16 cellular contexts compared by ENCODE assay signal in the genomic region with DNA sequence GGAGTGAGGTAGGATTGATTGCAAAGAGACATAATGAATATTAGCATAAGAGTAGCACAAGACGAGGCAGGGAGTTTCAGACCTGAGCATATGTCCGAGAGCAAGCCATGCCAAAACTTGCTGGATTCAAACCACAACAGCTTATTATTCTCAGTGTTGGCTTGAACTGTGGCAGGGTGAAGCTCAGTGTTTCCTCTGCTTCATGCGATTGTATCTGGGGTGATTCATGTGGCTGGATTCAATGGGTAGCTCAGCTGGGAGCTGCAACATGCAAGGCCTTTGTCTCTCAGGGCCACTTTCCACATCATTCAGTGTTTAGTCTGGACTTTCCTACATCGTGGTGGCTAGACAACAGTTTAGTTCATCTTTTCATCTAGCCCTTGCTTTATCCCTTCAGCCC. TPM values are rescaled to one million over a fixed set of nuclear protein-coding genes. Genes with fewer than 3 reads are reported as not detected.
A peak's percentile ranks its signal among the peaks of the same experiment; 100 is the strongest.
DNase-seq lines count a peak whose midpoint lies in the region; ATAC-seq lines count a peak whose summit lies in the region.
"Had no signal": no experiment of that assay in that cellular context is flagged by ENCODE, and none has a peak within 500 bp of the region (broad histone marks: within the 10 kb centered on the region; RNA-seq: fewer than 3 reads in every experiment).

No MANE protein-coding gene starts in this region.

- H3K9me3 ChIP-seq in MG63 = no peaks in the 10 kb centered on the region
- H3K9me3 ChIP-seq: BLaER1 had no signal

- ATAC-seq in HG03025 (IDR thresholded peaks at IDR 0.05; ENCODE audit: low FRiP score, unreplicated experiment) (no peak), GM21360 (IDR thresholded peaks at IDR 0.05; ENCODE audit: unreplicated experiment) (no peak), GM21528 (IDR thresholded peaks at IDR 0.05; ENCODE audit: low FRiP score, unreplicated experiment) (no peak)

- H3K4me3 ChIP-seq in MG63 = no peak overlapping the region
- H3K4me3 ChIP-seq: BLaER1 had no signal

- H3K36me3 ChIP-seq in MG63 = no peaks in the 10 kb centered on the region
- H3K36me3 ChIP-seq: BLaER1 had no signal

- H3K27me3 ChIP-seq in MG63 = no peaks in the 10 kb centered on the region
- H3K27me3 ChIP-seq: BLaER1 had no signal

- DNase-seq in Ammon's horn (ENCODE audit: low spot score) = peak; percentile 13
- DNase-seq in MG63 = peak; percentile 76
- DNase-seq in cerebellum (ENCODE audit: low spot score) = peak; percentile 21
- DNase-seq in kidney tubule cell (ENCODE audit: low spot score) = peak; percentile 48
- DNase-seq in NOMO-1 treated with DMSO at 0.1 percent for 48 hours (lab: John Stamatoyannopoulos, UW; ENCODE audit: unreplicated experiment) = no peak
- DNase-seq: activated CD4-positive, alpha-beta T cell treated with anti-CD3 and anti-CD28 coated beads for 4 hours; activated T-cell treated with anti-CD3 and anti-CD28 coated beads, Interleukin-2, amount 50 U/mL, for 1 hour; KG1; NCI-H146; NCI-H524 treated with DMSO at 0.1 percent for 48 hours; stimulated activated CD4-positive, alpha-beta T cell treated with anti-CD3 and anti-CD28 coated beads, Interleukin-1b, Interleukin-23, amount 100 ng/mL, for 48 hours; stimulated activated CD8-positive, alpha-beta memory T cell treated with anti-CD3 and anti-CD28 coated beads, Interleukin-4, amount 100 ng/mL, for 48 hours had no signal

RNA-seq across cellular contexts. Expression of gene E2F7, which starts 22.1 kb away (rescaled TPM):
- total RNA-seq in MG63 (2014; rRNA removed; shearing (Covaris generic); ENCODE audit: low replicate concordance) = 2.4 and 2.5 TPM in 2 replicates
- total RNA-seq in cerebellum = 9.3 TPM
